8 cellular contexts compared by ENCODE assay signal in the genomic region with DNA sequence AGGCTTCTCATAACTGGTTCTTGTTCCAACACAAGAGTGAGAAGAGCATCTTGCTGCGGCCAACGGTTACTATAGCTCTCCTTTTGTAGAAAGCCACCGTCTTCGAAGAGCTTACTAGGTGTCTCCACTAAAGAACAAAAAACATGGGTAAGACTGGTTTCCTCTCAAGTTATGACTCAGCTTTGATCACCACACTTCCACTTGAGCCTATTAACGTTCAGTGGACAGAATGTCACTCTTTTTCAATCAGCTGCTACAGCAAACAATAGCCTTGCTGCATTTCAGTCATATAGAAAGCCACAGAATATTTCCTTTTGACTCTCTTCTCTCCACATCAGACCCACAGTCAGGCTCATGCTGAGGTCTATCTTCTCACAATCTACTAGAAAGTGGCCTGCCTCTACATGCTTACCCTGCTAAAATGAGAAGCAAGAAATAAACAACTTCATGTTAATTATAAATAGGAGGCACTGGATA.
DNase-seq lines count a peak whose midpoint lies in the region; ATAC-seq and TF ChIP-seq lines count a peak whose summit lies in the region.

No MANE protein-coding gene starts in this region.

- peaks cover 25% of the 10 kb centered on the region for H3K27me3 Mint-ChIP-seq in activated naive CD8-positive, alpha-beta T cell treated with anti-CD3 and anti-CD28 coated beads, Interleukin-2, amount 50 U/mL, for 24 hours

- peak overlapping the region; percentile 76 for H3K27ac Mint-ChIP-seq in activated naive CD8-positive, alpha-beta T cell treated with anti-CD3 and anti-CD28 coated beads, Interleukin-2, amount 50 U/mL, for 24 hours

- peaks cover 73% of the 10 kb centered on the region for H3K4me1 Mint-ChIP-seq in activated naive CD8-positive, alpha-beta T cell treated with anti-CD3 and anti-CD28 coated beads, Interleukin-2, amount 50 U/mL, for 24 hours

- no peak overlapping the region for H3K4me3 Mint-ChIP-seq in activated naive CD8-positive, alpha-beta T cell treated with anti-CD3 and anti-CD28 coated beads, Interleukin-2, amount 50 U/mL, for 24 hours

- no peaks in the 10 kb centered on the region for H3K36me3 Mint-ChIP-seq in activated naive CD8-positive, alpha-beta T cell treated with anti-CD3 and anti-CD28 coated beads, Interleukin-2, amount 50 U/mL, for 24 hours (ENCODE audit: low read depth)

- TF ChIP-seq CTCF in GM06990 (IDR thresholded peaks at IDR 0.05; ENCODE audit: insufficient read depth, low read length, poor library complexity, severe bottlenecking) (no peak), upper lobe of left lung (IDR thresholded peaks at IDR 0.05) (no peak)

- TF ChIP-seq POLR2A in upper lobe of left lung (IDR thresholded peaks at IDR 0.05): no peak

- TF ChIP-seq EP300 in upper lobe of left lung (IDR thresholded peaks at IDR 0.05): no peak

- DNase-seq in GM06990 (ENCODE audit: extremely low read depth, insufficient read length) (peak; percentile 81), upper lobe of left lung (no peak), NCI-H2081 treated with DMSO at 0.1 percent for 48 hours (lab: John Stamatoyannopoulos, UW) (no peak), NCI-H2171 (lab: John Stamatoyannopoulos, UW) (no peak), dedifferentiated amniotic fluid mesenchymal stem cell (ENCODE audit: extremely low spot score) (no peak)
- DNase-seq in activated naive CD8-positive, alpha-beta T cell treated with anti-CD3 and anti-CD28 coated beads, Interleukin-2, amount 50 U/mL, for 24 hours: peak; percentile 26

- H3K4me3 ChIP-seq in GM06990 (replicated peaks; ENCODE audit: low read depth, low read length) (no peak overlapping the region), upper lobe of left lung (no peak overlapping the region)

- H3K9me3 Mint-ChIP-seq in activated naive CD8-positive, alpha-beta T cell treated with anti-CD3 and anti-CD28 coated beads, Interleukin-2, amount 50 U/mL, for 24 hours: no peaks in the 10 kb centered on the region

- 67 to 71% methylated on average over 5 of the region's 5 CpGs for WGBS in upper lobe of left lung, 2 donors

- peak; percentile 92 for ATAC-seq in GM19455 (IDR thresholded peaks at IDR 0.05; ENCODE audit: unreplicated experiment)
- ATAC-seq in HG03457 (IDR thresholded peaks at IDR 0.05; ENCODE audit: unreplicated experiment): peak; percentile 87
- ATAC-seq in activated naive CD8-positive, alpha-beta T cell treated with anti-CD3 and anti-CD28 coated beads, Interleukin-2, amount 50 U/mL, for 24 hours: peak; percentile 92
- peak; percentile 43 to 52 for ATAC-seq in upper lobe of left lung (ENCODE audit: low FRiP score in 2 of 2)

- H3K27me3 ChIP-seq in GM06990 (replicated peaks; ENCODE audit: control insufficient read depth, insufficient read depth, low read length) (no peaks in the 10 kb centered on the region), upper lobe of left lung (no peaks in the 10 kb centered on the region)

- H3K4me1 ChIP-seq in upper lobe of left lung: peaks cover 0 to 4% (median 0%) of the 10 kb centered on the region in 4 donors

- H3K9me3 ChIP-seq in upper lobe of left lung: no peaks in the 10 kb centered on the region

- H3K36me3 ChIP-seq in GM06990 (ENCODE audit: control insufficient read depth, insufficient read depth, low read length): no peaks in the 10 kb centered on the region
- no peaks in the 10 kb centered on the region for H3K36me3 ChIP-seq in upper lobe of left lung

- no peak overlapping the region for H3K27ac ChIP-seq in upper lobe of left lung

Comparison
In these comparisons a context has a peak if more than half of its experiments do, and no peak if none do; other contexts are left out.
1. DNase-seq: peak in GM06990 (single experiment) and activated naive CD8-positive, alpha-beta T cell treated with anti-CD3 and anti-CD28 coated beads, Interleukin-2, amount 50 U/mL, for 24 hours (single experiment); none in upper lobe of left lung (0 of 2), NCI-H2081 treated with DMSO at 0.1 percent for 48 hours (single experiment), NCI-H2171 (single experiment) and dedifferentiated amniotic fluid mesenchymal stem cell (single experiment).
2. Peak in every context shown above with its lines, with median percentiles within 50 percentile points of each other: ATAC-seq.